In genomic region chr22:24492391-24492790, GRCh38 we compare ENCODE assay signal across 11 cellular contexts. TPM values are rescaled to one million over a fixed set of nuclear protein-coding genes. Genes with fewer than 3 reads are reported as not detected.
"Had no signal": no experiment of that assay in that cellular context is flagged by ENCODE, and none has a peak within 500 bp of the region (broad histone marks: within the 10 kb centered on the region; RNA-seq: fewer than 3 reads in every experiment).

No MANE protein-coding gene starts in this region.

- FAIRE-seq: HTR-8/SVneo had no signal

- H3K27ac ChIP-seq: GM23248 had no signal

- H3K9ac ChIP-seq: GM23248 had no signal

- H3K4me3 ChIP-seq: GM23248, HAP-1 had no signal

- H3K4me1 ChIP-seq: HAP-1 had no signal

- ATAC-seq: HCT116 had no signal

- H3K9me3 ChIP-seq: HAP-1 had no signal

- H3K36me3 ChIP-seq: HAP-1 had no signal

- H2AFZ ChIP-seq: GM23248 had no signal

- DNase-seq: GM23248, GOT3, H7, HFFc6, KG1 had no signal

RNA-seq across cellular contexts. Expression of gene UPB1, which starts 2.7 kb away (rescaled TPM):
- total RNA-seq: GM23248, H4, H7, HT-29 had no signal
- polyA plus RNA-seq: GM23248, IgD-negative memory B cell had no signal
